11 cellular contexts compared by ENCODE assay signal in genomic region chr16:23145608-23146007, GRCh38. TPM values are rescaled to one million over a fixed set of nuclear protein-coding genes. Genes with fewer than 3 reads are reported as not detected.
DNase-seq lines count a peak whose midpoint lies in the region; ATAC-seq and TF ChIP-seq lines count a peak whose summit lies in the region.
"Had no signal": no experiment of that assay in that cellular context is flagged by ENCODE, and none has a peak within 500 bp of the region (broad histone marks: within the 10 kb centered on the region; RNA-seq: fewer than 3 reads in every experiment).

No MANE protein-coding gene starts in this region.

- DNase-seq in H4 (ENCODE audit: low spot score) = peak; percentile 31
- DNase-seq in amniotic epithelial cell (ENCODE audit: low read depth) = peak; percentile 62
- peak; percentile 79 for DNase-seq in fibroblast of the aortic adventitia (ENCODE audit: low read depth)
- peak; percentile 23 for DNase-seq in stromal cell of bone marrow (ENCODE audit: low read depth)
- no peak for DNase-seq in NCI-H187 (lab: John Stamatoyannopoulos, UW)
- no peak for DNase-seq in Kasumi-1 (lab: John Stamatoyannopoulos, UW)
- no peak for DNase-seq in DMS53 (lab: John Stamatoyannopoulos, UW)
- DNase-seq: NCI-H2029 treated with DMSO at 0.1 percent for 48 hours had no signal

- H3K4me3 ChIP-seq in fibroblast of the aortic adventitia (ENCODE audit: low read depth, low read length) = no peak overlapping the region
- H3K4me3 ChIP-seq: tibial nerve had no signal

- TF ChIP-seq CTCF in fibroblast of the aortic adventitia (IDR thresholded peaks at IDR 0.05; ENCODE audit: insufficient read depth, low read length) = no peak

- ATAC-seq in HG02571 (IDR thresholded peaks at IDR 0.05; ENCODE audit: unreplicated experiment) = no peak

RNA-seq across cellular contexts. Expression of gene USP31, which starts 3.6 kb away (rescaled TPM):
- 3.7 and 4.3 TPM in 2 replicates for total RNA-seq in H4 (2014; rRNA removed; shearing (Covaris generic))
- 5.2 and 9.0 TPM in 2 replicates for total RNA-seq in fibroblast of the aortic adventitia (ENCODE audit: low replicate concordance)

RNA-seq across cellular contexts. Expression of gene SCNN1G, which starts 36.9 kb away (rescaled TPM):
- total RNA-seq in H4 (2014; rRNA removed; shearing (Covaris generic)) = not detected in 2 replicates
- total RNA-seq in fibroblast of the aortic adventitia (ENCODE audit: low replicate concordance) = not detected in 2 replicates
- total RNA-seq: activated T-helper 1 cell treated with anti-CD3 and anti-CD28 coated beads, Interleukin-12 subunit alpha, Interleukin-12 subunit beta, Interleukin-2, Interleukin-4 antibody, amounts not matched to agents 30 ng/mL and 10 ng/mL and 1 ng/mL, durations not matched to agents 14 hours and 24 hours and 36 hours had no signal

Comparison
In these comparisons a context has a peak if more than half of its experiments do, and no peak if none do; other contexts are left out.
1. DNase-seq: peak in H4 (single experiment), amniotic epithelial cell (single experiment), fibroblast of the aortic adventitia (single experiment) and stromal cell of bone marrow (single experiment); none in NCI-H187 (0 of 2), Kasumi-1 (0 of 2) and DMS53 (single experiment).